In genomic region chr11:14583252-14584105, GRCh38 we compare ENCODE assay signal across 16 cellular contexts.
DNase-seq lines count a peak whose midpoint lies in the region; TF ChIP-seq lines count a peak whose summit lies in the region.
"Had no signal": no experiment of that assay in that cellular context is flagged by ENCODE, and none has a peak within 500 bp of the region (broad histone marks: within the 10 kb centered on the region; RNA-seq: fewer than 3 reads in every experiment).

No MANE protein-coding gene starts in this region.

- H3K27ac Mint-ChIP-seq in activated naive CD8-positive, alpha-beta T cell treated with anti-CD3 and anti-CD28 coated beads for 36 hours, result peak overlapping the region; percentile 15
- H3K27ac Mint-ChIP-seq in immature natural killer cell, result peak overlapping the region in 4 of 6 donors; percentile 28 to 85 (median 38)
- H3K27ac Mint-ChIP-seq: activated CD4-positive, alpha-beta T cell treated with anti-CD3 and anti-CD28 coated beads, Interleukin-2, amount 10 ng/mL, durations not matched to agents 24 days and 14 days; H9 had no signal

- peaks cover 15% of the 10 kb centered on the region for H3K9me3 Mint-ChIP-seq in activated naive CD8-positive, alpha-beta T cell treated with anti-CD3 and anti-CD28 coated beads for 36 hours
- H3K9me3 Mint-ChIP-seq in immature natural killer cell, result no peaks in the 10 kb centered on the region
- H3K9me3 Mint-ChIP-seq: H9 had no signal

- H3K27ac ChIP-seq in subcutaneous abdominal adipose tissue (ENCODE audit: low read depth, low read length) (peak overlapping the region; percentile 64), RWPE1 (no peak overlapping the region)

- no peaks in the 10 kb centered on the region for H3K36me3 ChIP-seq in subcutaneous abdominal adipose tissue (ENCODE audit: control insufficient read depth in 5 of 5, insufficient read depth in 5 of 5, low read length in 5 of 5)

- TF ChIP-seq CTCF in RWPE1 (conservative IDR thresholded peaks at IDR 0.05; ENCODE audit: low read depth), result no peak

- CTCF ChIA-PET in RWPE1 (lab: Yijun Ruan, JAX), result interaction anchor here (0.6 kb wide), 1 partner anchor 18 kb away, joined by 5 read pairs; no protein-coding TSS in a partner anchor

- H3K9me3 ChIP-seq in subcutaneous abdominal adipose tissue (ENCODE audit: control insufficient read depth in 5 of 5, low read length in 5 of 5), result no peaks in the 10 kb centered on the region

- peaks cover 49% of the 10 kb centered on the region for H3K4me1 Mint-ChIP-seq in activated naive CD8-positive, alpha-beta T cell treated with anti-CD3 and anti-CD28 coated beads for 36 hours
- peaks cover 24 to 25% of the 10 kb centered on the region in 2 donors for H3K4me1 Mint-ChIP-seq in immature natural killer cell

- no peak overlapping the region for H3K9ac ChIP-seq in subcutaneous abdominal adipose tissue (ENCODE audit: low read length in 5 of 5)

- H3K36me3 Mint-ChIP-seq in activated naive CD8-positive, alpha-beta T cell treated with anti-CD3 and anti-CD28 coated beads for 36 hours, result peaks cover 67% of the 10 kb centered on the region
- H3K36me3 Mint-ChIP-seq in immature natural killer cell, result peaks cover 8 to 9% (median 8%) of the 10 kb centered on the region in 3 donors

- no peaks in the 10 kb centered on the region for H3K27me3 Mint-ChIP-seq in activated naive CD8-positive, alpha-beta T cell treated with anti-CD3 and anti-CD28 coated beads for 36 hours
- peaks cover 1 to 8% (median 4%) of the 10 kb centered on the region in 3 donors for H3K27me3 Mint-ChIP-seq in immature natural killer cell (ENCODE audit: low read depth in 3 of 3)
- H3K27me3 Mint-ChIP-seq: activated CD4-positive, alpha-beta T cell treated with anti-CD3 and anti-CD28 coated beads, Interleukin-2, amount 10 ng/mL, durations not matched to agents 24 days and 14 days had no signal

- no peak overlapping the region for H3K4me3 ChIP-seq in subcutaneous abdominal adipose tissue (ENCODE audit: low read depth in 1 of 5, low read length in 5 of 5)

- H3K4me1 ChIP-seq in subcutaneous abdominal adipose tissue (ENCODE audit: control insufficient read depth in 5 of 5, insufficient read depth in 5 of 5, low read length in 5 of 5), result peaks cover under 1 to 40% (median 30%) of the 10 kb centered on the region in 5 donors

- H3K27me3 ChIP-seq in subcutaneous abdominal adipose tissue (ENCODE audit: control insufficient read depth in 5 of 5, insufficient read depth in 4 of 5, low read length in 5 of 5), result no peaks in the 10 kb centered on the region

- POLR2A ChIA-PET in RWPE1 (lab: Yijun Ruan, JAX; ENCODE audit: low non-redundant PET), result no interaction called here

- peak; percentile 42 for DNase-seq in HuH-7.5 (ENCODE audit: low spot score)
- no peak for DNase-seq in activated naive CD8-positive, alpha-beta T cell treated with anti-CD3 and anti-CD28 coated beads for 36 hours
- no peak for DNase-seq in immature natural killer cell
- DNase-seq in stimulated activated CD4-positive, alpha-beta T cell treated with anti-CD3 and anti-CD28 coated beads, Interleukin-4, amount 100 ng/mL, for 1 hour, result no peak
- no peak for DNase-seq in RWPE1 (ENCODE audit: low spot score)
- DNase-seq in activated CD4-positive, CD25-positive, alpha-beta regulatory T cell treated with anti-CD3 and anti-CD28 coated beads, Interleukin-2, amount 50 U/mL, for 72 hours, result no peak
- DNase-seq: activated CD4-positive, alpha-beta T cell treated with anti-CD3 and anti-CD28 coated beads, Interleukin-2, amount 10 ng/mL, durations not matched to agents 24 days and 14 days; activated effector memory CD4-positive, alpha-beta T cell treated with anti-CD3 and anti-CD28 coated beads, Interleukin-2, amount 50 U/mL, for 16 hours; cerebellar nuclear complex; H9; IMR-90; NCI-H1417 treated with DMSO at 0.1 percent for 48 hours; NK-92 treated with Interleukin-12 subunit alpha and Interleukin-12 subunit beta, amount 100 ng/mL, for 24 hours; stimulated activated CD4-positive, alpha-beta T cell treated with anti-CD3 and anti-CD28 coated beads, Interleukin-4, amount 100 ng/mL, for 24 hours; SW 1271 had no signal

- no peak overlapping the region for H3K4me3 Mint-ChIP-seq in activated naive CD8-positive, alpha-beta T cell treated with anti-CD3 and anti-CD28 coated beads for 36 hours
- H3K4me3 Mint-ChIP-seq in immature natural killer cell, result no peak overlapping the region
- H3K4me3 Mint-ChIP-seq: activated CD4-positive, alpha-beta T cell treated with anti-CD3 and anti-CD28 coated beads, Interleukin-2, amount 10 ng/mL, durations not matched to agents 24 days and 14 days; H9 had no signal
